22 cellular contexts compared by ENCODE assay signal in genomic region chr14:63276016-63276415, GRCh38. TPM values are rescaled to one million over a fixed set of nuclear protein-coding genes. Genes with fewer than 3 reads are reported as not detected.
"Had no signal": no experiment of that assay in that cellular context is flagged by ENCODE, and none has a peak within 500 bp of the region (broad histone marks: within the 10 kb centered on the region; RNA-seq: fewer than 3 reads in every experiment).

No MANE protein-coding gene starts in this region.

- DNase-seq: activated CD4-positive, alpha-beta T cell treated with anti-CD3 and anti-CD28 coated beads, Interleukin-2, amount 50 U/mL, for 1 hour; activated CD4-positive, CD25-positive, alpha-beta regulatory T cell treated with anti-CD3 and anti-CD28 coated beads, Interleukin-2, amount 50 U/mL, for 72 hours; activated CD8-positive, alpha-beta memory T cell treated with anti-CD3 and anti-CD28 coated beads for 24 hours; activated CD8-positive, alpha-beta memory T cell treated with anti-CD3 and anti-CD28 coated beads, Interleukin-2, amount 50 U/mL, for 48 hours; activated effector memory CD4-positive, alpha-beta T cell treated with Interleukin-2 at 50 U/mL for 16 hours; activated naive CD4-positive, alpha-beta T cell treated with anti-CD3 and anti-CD28 coated beads, Interleukin-2, amount 50 U/mL, for 16 hours; activated T-cell treated with anti-CD3 and anti-CD28 coated beads, Interleukin-2, amount 50 U/mL, for 48 hours; aorta; colonic mucosa; kidney; left lung; occipital lobe; posterior cingulate gyrus; spleen; stimulated activated CD4-positive, alpha-beta T cell treated with anti-CD3 and anti-CD28 coated beads, Interleukin-4, amount 100 ng/mL, for 4 hours; stimulated activated naive B cell treated with anti-CD40 and anti-IgM and Interleukin-4, amounts not matched to agents 10 μg/mL and 1 μg/mL and 100 μg/mL, for 72 hours had no signal

- H3K27ac Mint-ChIP-seq: nephron progenitor cell; stimulated activated naive B cell treated with anti-CD40 and anti-IgM and Interleukin-4, amounts not matched to agents 10 μg/mL and 1 μg/mL and 100 μg/mL, for 72 hours had no signal

- H3K27me3 Mint-ChIP-seq: central memory CD8-positive, alpha-beta T cell had no signal

- H3K27ac ChIP-seq: colonic mucosa, left lung, spleen had no signal

- H3K4me3 ChIP-seq: colonic mucosa, left lung, spleen had no signal

- H3K4me3 Mint-ChIP-seq: central memory CD8-positive, alpha-beta T cell; nephron progenitor cell; stimulated activated naive B cell treated with anti-CD40 and anti-IgM and Interleukin-4, amounts not matched to agents 10 μg/mL and 1 μg/mL and 100 μg/mL, for 72 hours had no signal

- H3K4me1 Mint-ChIP-seq: central memory CD8-positive, alpha-beta T cell; nephron progenitor cell; stimulated activated naive B cell treated with anti-CD40 and anti-IgM and Interleukin-4, amounts not matched to agents 10 μg/mL and 1 μg/mL and 100 μg/mL, for 72 hours had no signal

- H3K9me3 ChIP-seq: colonic mucosa, left lung, spleen had no signal

- H3K36me3 ChIP-seq: colonic mucosa, left lung, spleen had no signal

- H3K9me3 Mint-ChIP-seq: central memory CD8-positive, alpha-beta T cell; nephron progenitor cell; stimulated activated naive B cell treated with anti-CD40 and anti-IgM and Interleukin-4, amounts not matched to agents 10 μg/mL and 1 μg/mL and 100 μg/mL, for 72 hours had no signal

- H3K36me3 Mint-ChIP-seq: stimulated activated naive B cell treated with anti-CD40 and anti-IgM and Interleukin-4, amounts not matched to agents 10 μg/mL and 1 μg/mL and 100 μg/mL, for 72 hours had no signal

- H3K27me3 ChIP-seq: colonic mucosa, left lung, spleen had no signal

- H3K4me1 ChIP-seq: colonic mucosa, left lung had no signal

RNA-seq across cellular contexts. Expression of gene GPHB5, which starts 42.7 kb away (rescaled TPM):
- total RNA-seq: aorta, colonic mucosa, frontal cortex, kidney, left lung, mammary epithelial cell, occipital lobe, renal cortical epithelial cell, spleen, ureter had no signal
